8 cellular contexts compared by ENCODE assay signal in the genomic region with DNA sequence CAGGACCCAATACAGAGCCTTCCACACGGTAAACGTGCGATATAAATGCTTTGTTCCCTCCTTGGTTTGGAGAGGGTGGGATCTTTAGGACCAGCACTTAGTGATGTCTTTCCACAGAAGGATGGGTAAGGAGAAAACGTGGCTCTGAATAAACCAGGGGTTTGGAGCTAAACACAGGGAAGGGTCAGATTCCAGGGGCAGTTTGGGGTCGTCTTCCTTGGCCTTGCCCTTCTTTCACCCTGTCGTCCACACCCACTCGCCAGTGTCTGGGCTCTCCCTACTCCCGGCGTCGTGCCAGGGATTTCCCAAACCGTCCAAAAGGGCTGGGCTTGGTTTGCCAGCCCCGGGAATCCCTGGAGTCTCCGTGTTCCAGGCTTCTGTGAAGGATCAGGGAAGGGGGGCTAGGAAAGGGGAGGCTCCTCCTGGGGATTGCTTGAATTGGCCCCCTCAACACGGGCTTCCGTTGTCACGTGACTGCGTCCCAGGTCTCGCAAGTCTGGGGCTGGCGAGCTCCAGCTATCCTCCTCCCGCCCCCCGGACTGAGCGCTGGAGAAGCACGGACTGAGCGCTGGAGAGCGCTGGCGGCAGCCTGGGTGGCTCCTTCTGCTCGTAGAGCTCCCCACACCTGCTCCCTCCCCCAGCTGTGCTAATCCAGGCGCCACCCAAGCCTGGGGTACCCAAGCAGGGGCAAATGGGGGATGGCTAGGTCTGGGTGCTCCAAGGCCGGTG. TPM values are rescaled to one million over a fixed set of nuclear protein-coding genes. Genes with fewer than 3 reads are reported as not detected.
DNase-seq lines count a peak whose midpoint lies in the region; ATAC-seq and TF ChIP-seq lines count a peak whose summit lies in the region.

No MANE protein-coding gene starts in this region.

- TF ChIP-seq POLR2A in suprapubic skin (IDR thresholded peaks at IDR 0.05): peak; percentile 50 to 83

- H3K4me3 Mint-ChIP-seq in Caco-2 (ENCODE audit: unreplicated experiment) (peak overlapping the region; percentile 78), endodermal cell (peak overlapping the region; percentile 63)

- no peaks in the 10 kb centered on the region for H3K36me3 ChIP-seq in Caco-2 (ENCODE audit: control insufficient read depth, insufficient read depth, low read length)
- no peaks in the 10 kb centered on the region for H3K36me3 ChIP-seq in SU-DHL-6 (ENCODE audit: low read length)
- H3K36me3 ChIP-seq in endodermal cell (ENCODE audit: control insufficient read depth, insufficient read depth, low read length): no peaks in the 10 kb centered on the region
- H3K36me3 ChIP-seq in lung (ENCODE audit: control insufficient read depth in 2 of 2, insufficient read depth in 2 of 2, low read length in 2 of 2): no peaks in the 10 kb centered on the region
- no peaks in the 10 kb centered on the region for H3K36me3 ChIP-seq in suprapubic skin

- H3K27ac ChIP-seq in SU-DHL-6 (ENCODE audit: low read depth, low read length) (peak overlapping the region; percentile 93), endodermal cell (ENCODE audit: low read depth, low read length) (peak overlapping the region; percentile 87), lung (ENCODE audit: low read depth in 1 of 2, low read length in 1 of 2) (peak overlapping the region; percentile 99), suprapubic skin (peak overlapping the region; percentile 100)

- H3K4me3 ChIP-seq in Caco-2 (ENCODE audit: low read depth, low read length) (peak overlapping the region; percentile 72), SU-DHL-6 (ENCODE audit: insufficient read depth, low read length, poor library complexity, severe bottlenecking) (peak overlapping the region; percentile 58), endodermal cell (ENCODE audit: low read length) (peak overlapping the region; percentile 88), lung (no peak overlapping the region), suprapubic skin (peak overlapping the region; percentile 51)
- H3K4me3 ChIP-seq in Jurkat, Clone E6-1 (ENCODE audit: low read length): peak overlapping the region; percentile 70

- H3K27ac Mint-ChIP-seq in Caco-2 (ENCODE audit: unreplicated experiment) (no peak overlapping the region), endodermal cell (peak overlapping the region; percentile 11)

- no peaks in the 10 kb centered on the region for H3K9me2 ChIP-seq in SU-DHL-6 (replicated peaks; ENCODE audit: insufficient read depth, low read length)

- peak overlapping the region; percentile 76 for H3K9ac ChIP-seq in SU-DHL-6 (ENCODE audit: low read length)
- peak overlapping the region; percentile 44 for H3K9ac ChIP-seq in endodermal cell (ENCODE audit: extremely low read depth, low read length, poor library complexity, severe bottlenecking)

- no peaks in the 10 kb centered on the region for H3K79me2 ChIP-seq in SU-DHL-6 (ENCODE audit: insufficient read depth, low read length)

- CTCF ChIA-PET in Caco-2 (lab: Charles Lee): interaction anchor here (1.1 to 1.2 kb wide), 3 partner anchors 9 to 212 kb away, joined by 3 to 5 read pairs (median 3); partner anchors contain the start of gene ARMC12

- H3K9me3 ChIP-seq in Caco-2: no peaks in the 10 kb centered on the region
- H3K9me3 ChIP-seq in SU-DHL-6 (ENCODE audit: insufficient read depth, low read length): no peaks in the 10 kb centered on the region
- H3K9me3 ChIP-seq in endodermal cell (ENCODE audit: control insufficient read depth, low read length): no peaks in the 10 kb centered on the region
- H3K9me3 ChIP-seq in lung (ENCODE audit: control insufficient read depth in 2 of 2, insufficient read depth in 1 of 2, low read length in 1 of 2): no peaks in the 10 kb centered on the region
- no peaks in the 10 kb centered on the region for H3K9me3 ChIP-seq in suprapubic skin

- WGBS in endodermal cell (ENCODE audit: insufficient coverage in 1 of 2, insufficient read length in 1 of 2), 2 experiments: 5 to 6% methylated on average over 13 to 29 of the region's 29 CpGs
- WGBS in lung, 2 donors: 6 to 11% methylated on average over 28 to 29 of the region's 29 CpGs
- WGBS in suprapubic skin: 3% methylated on average over 19 of the region's 29 CpGs

- H3K27me3 ChIP-seq in Caco-2 (replicated peaks; ENCODE audit: control insufficient read depth, insufficient read depth, low read length) (no peaks in the 10 kb centered on the region), SU-DHL-6 (ENCODE audit: low read length) (no peaks in the 10 kb centered on the region), endodermal cell (ENCODE audit: control insufficient read depth, insufficient read depth, low read length, poor library complexity, severe bottlenecking) (peaks cover 24% of the 10 kb centered on the region), lung (ENCODE audit: control insufficient read depth, insufficient read depth) (no peaks in the 10 kb centered on the region), suprapubic skin (no peaks in the 10 kb centered on the region)

- intact Hi-C loops in Caco-2 (cut with micrococcal nuclease; ENCODE audit: unreplicated experiment): no loop called here

- H3K36me3 Mint-ChIP-seq in Caco-2 (ENCODE audit: insufficient read depth, unreplicated experiment): no peaks in the 10 kb centered on the region
- H3K36me3 Mint-ChIP-seq in endodermal cell (ENCODE audit: low read depth): no peaks in the 10 kb centered on the region

- H3K4me1 Mint-ChIP-seq in Caco-2 (ENCODE audit: low read depth, unreplicated experiment) (peaks cover 23% of the 10 kb centered on the region), endodermal cell (peaks cover 36% of the 10 kb centered on the region)

- H3K9me3 Mint-ChIP-seq in Caco-2 (ENCODE audit: unreplicated experiment): no peaks in the 10 kb centered on the region
- H3K9me3 Mint-ChIP-seq in endodermal cell: no peaks in the 10 kb centered on the region

- TF ChIP-seq EP300 in suprapubic skin (IDR thresholded peaks at IDR 0.05): no peak

- peak overlapping the region; percentile 80 for H2AFZ ChIP-seq in SU-DHL-6 (ENCODE audit: low read depth, low read length, severe bottlenecking)

- TF ChIP-seq CTCF in Caco-2 (IDR thresholded peaks at IDR 0.05; ENCODE audit: insufficient read depth in 1 of 2, low read depth in 1 of 2, low read length in 1 of 2, severe bottlenecking in 1 of 2, unreplicated experiment in 1 of 2) (no peak), SU-DHL-6 (IDR thresholded peaks at IDR 0.05; ENCODE audit: insufficient read depth, low read length, poor library complexity, severe bottlenecking) (no peak), endodermal cell (conservative IDR thresholded peaks at IDR 0.05) (no peak), lung (IDR thresholded peaks at IDR 0.05; ENCODE audit: control extremely low read depth, extremely low read depth) (no peak), suprapubic skin (IDR thresholded peaks at IDR 0.05) (no peak)

- H4K20me1 ChIP-seq in SU-DHL-6 (ENCODE audit: low read depth, low read length): no peaks in the 10 kb centered on the region

- DNase-seq in Caco-2 (peak; percentile 59), endodermal cell (peak; percentile 89), lung (ENCODE audit: low spot score) (peak; percentile 81), suprapubic skin (ENCODE audit: low spot score in 2 of 2) (peak; percentile 94 to 96)
- no peak for DNase-seq in Jurkat, Clone E6-1 (ENCODE audit: low read depth, low spot score)
- DNase-seq in activated effector memory CD4-positive, alpha-beta T cell treated with Interleukin-2 at 50 U/mL for 16 hours: no peak

- POLR2A ChIA-PET in Caco-2 (lab: Charles Lee): no interaction called here

- TSS peak; percentile 7 for BruUV-seq in Caco-2 (replicated peaks; lab: Mats Ljungman, UMichigan)

- ATAC-seq in GM19372 (IDR thresholded peaks at IDR 0.05; ENCODE audit: low read depth, unreplicated experiment) (peak; percentile 17), lung (ENCODE audit: insufficient read depth, low FRiP score) (peak; percentile 13)

- H3K4me1 ChIP-seq in Caco-2 (peaks cover 40% of the 10 kb centered on the region), endodermal cell (ENCODE audit: control insufficient read depth, insufficient read depth, low read length) (peaks cover 15% of the 10 kb centered on the region), lung (ENCODE audit: control insufficient read depth in 2 of 2, insufficient read depth in 2 of 2, low read length in 2 of 2) (peaks cover 25 to 43% of the 10 kb centered on the region in 2 donors), suprapubic skin (peaks cover 96% of the 10 kb centered on the region)

- H3K27me3 Mint-ChIP-seq in Caco-2 (ENCODE audit: insufficient read depth, unreplicated experiment) (no peaks in the 10 kb centered on the region), endodermal cell (ENCODE audit: insufficient read depth) (peaks cover 61% of the 10 kb centered on the region)

- H3K4me2 ChIP-seq in SU-DHL-6 (ENCODE audit: low read depth, low read length, poor library complexity, severe bottlenecking): peak overlapping the region; percentile 78

- H3F3A ChIP-seq in SU-DHL-6 (ENCODE audit: insufficient read depth): peaks cover 51% of the 10 kb centered on the region

RNA-seq across cellular contexts. Expression of gene ARMC12, which starts 9.5 kb away (rescaled TPM):
- total RNA-seq in Caco-2 (2022) (not detected in 2 replicates), endodermal cell (under 1 TPM; 0.57 to 0.93 TPM), lung (under 1 TPM; 0.20 to 0.52 TPM), suprapubic skin (1 to 10 TPM in 1 of 4 donors, under 1 TPM in 2, not detected in 1; 0.53 to 1.2 (median 0.55) TPM)
- 1.9 TPM for polyA plus RNA-seq in Jurkat, Clone E6-1 (2012; ENCODE audit: insufficient read depth, insufficient read length)
- 2.4 TPM for polyA plus RNA-seq in endodermal cell (2013, experiment 1 of 2)
- polyA plus RNA-seq in endodermal cell (2013, experiment 2 of 2): 1.8 TPM
- polyA plus RNA-seq in lung: 1 to 10 TPM; 1.0 to 1.1 TPM

RNA-seq across cellular contexts. Expression of gene FKBP5, which starts 38.7 kb away (rescaled TPM):
- total RNA-seq in Caco-2 (2022): 16.5 and 20.1 TPM in 2 replicates
- polyA plus RNA-seq in Jurkat, Clone E6-1 (2012; ENCODE audit: insufficient read depth, insufficient read length): 41.1 TPM
- 10 to 100 TPM; 27.0 to 53.3 TPM for total RNA-seq in endodermal cell
- 22.6 TPM for polyA plus RNA-seq in endodermal cell (2013, experiment 1 of 2)
- 22.4 TPM for polyA plus RNA-seq in endodermal cell (2013, experiment 2 of 2)
- total RNA-seq in lung: 100 to 1,000 TPM in 1 of 2 donors, 10 to 100 TPM in 1; 25.9 to 184 TPM
- polyA plus RNA-seq in lung: 100 to 1,000 TPM in 1 of 2 donors, 10 to 100 TPM in 1; 27.7 to 245 TPM
- total RNA-seq in suprapubic skin: 100 to 1,000 TPM; 198 to 321 (median 244) TPM

RNA-seq across cellular contexts. Expression of gene CLPSL2, which starts 49.0 kb away (rescaled TPM):
- total RNA-seq in Caco-2 (2022) (1.3 and 2.0 TPM in 2 replicates), endodermal cell (1 to 10 TPM; 1.1 to 2.1 TPM), lung (not detected), suprapubic skin (not detected)
- polyA plus RNA-seq in Jurkat, Clone E6-1 (2012; ENCODE audit: insufficient read depth, insufficient read length): not detected
- 1.1 TPM for polyA plus RNA-seq in endodermal cell (2013, experiment 1 of 2)
- 0.95 TPM for polyA plus RNA-seq in endodermal cell (2013, experiment 2 of 2)
- polyA plus RNA-seq in lung: not detected

RNA-seq across cellular contexts. Expression of gene CLPSL1, which starts 53.4 kb away (rescaled TPM):
- total RNA-seq in Caco-2 (2022) (not detected in 2 replicates), endodermal cell (not detected), lung (not detected), suprapubic skin (not detected)
- not detected for polyA plus RNA-seq in Jurkat, Clone E6-1 (2012; ENCODE audit: insufficient read depth, insufficient read length)
- polyA plus RNA-seq in endodermal cell (2013, experiment 1 of 2): not detected
- polyA plus RNA-seq in endodermal cell (2013, experiment 2 of 2): not detected
- not detected for polyA plus RNA-seq in lung

Comparison
In these comparisons a context has a peak if more than half of its experiments do, and no peak if none do; other contexts are left out.
1. DNase-seq: peak in Caco-2 (2 of 2), endodermal cell (single experiment), lung (single experiment) and suprapubic skin (2 of 2); none in Jurkat, Clone E6-1 (single experiment) and activated effector memory CD4-positive, alpha-beta T cell treated with Interleukin-2 at 50 U/mL for 16 hours (single experiment).
2. Peak in every context shown above with its lines, with median percentiles within 50 percentile points of each other: H3K27ac ChIP-seq.